ENCODE assay signal across 8 cellular contexts in the genomic region with DNA sequence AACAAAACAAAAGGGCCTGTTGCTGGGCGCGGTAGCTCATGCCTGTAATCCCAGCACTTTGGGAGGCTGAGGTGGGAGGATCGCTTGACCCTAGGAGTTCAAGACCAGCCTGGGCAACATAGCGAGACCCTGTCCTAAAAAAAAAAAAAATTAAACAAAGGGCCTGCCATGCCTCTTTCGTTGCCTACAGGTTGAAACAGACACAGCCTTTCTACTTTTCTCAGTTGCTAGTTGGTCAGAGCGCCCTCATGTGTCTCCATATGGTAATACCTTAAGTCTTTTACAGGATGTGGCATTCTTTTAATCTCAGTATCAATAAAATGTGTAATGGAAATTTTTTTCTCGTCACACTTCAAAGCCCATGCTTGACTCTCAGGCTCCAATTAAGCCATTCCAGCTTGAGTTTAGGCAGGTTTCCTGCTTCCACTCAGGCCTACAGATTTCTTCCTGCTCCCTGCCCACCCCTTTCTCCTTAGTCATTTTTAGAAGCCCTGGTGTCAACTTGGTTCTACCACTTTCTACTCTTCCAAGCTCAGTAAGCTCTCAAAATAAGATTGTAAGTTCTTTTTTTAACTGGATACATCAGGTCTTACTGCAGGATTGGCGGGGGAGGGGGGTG. TPM values are rescaled to one million over a fixed set of nuclear protein-coding genes. Genes with fewer than 3 reads are reported as not detected.
DNase-seq lines count a peak whose midpoint lies in the region; ATAC-seq, FAIRE-seq and TF ChIP-seq lines count a peak whose summit lies in the region.

No MANE protein-coding gene starts in this region.

- H3K27me3 ChIP-seq in CD8-positive, alpha-beta memory T cell (ENCODE audit: insufficient read depth, low read length, poor library complexity, severe bottlenecking), result no peaks in the 10 kb centered on the region
- H3K27me3 ChIP-seq in PC-3 (ENCODE audit: low read length) (no peaks in the 10 kb centered on the region), keratinocyte (ENCODE audit: control insufficient read depth, extremely low read depth, insufficient read depth, low read length) (no peaks in the 10 kb centered on the region)

- peaks cover 0 to 2% of the 10 kb centered on the region in 2 donors for H3K27me3 Mint-ChIP-seq in CD8-positive, alpha-beta memory T cell
- no peaks in the 10 kb centered on the region for H3K27me3 Mint-ChIP-seq in activated naive CD4-positive, alpha-beta T cell treated with anti-CD3 and anti-CD28 coated beads for 36 hours (ENCODE audit: low read depth)

- H2AFZ ChIP-seq in PC-3 (ENCODE audit: low read length), result no peak overlapping the region
- no peak overlapping the region for H2AFZ ChIP-seq in keratinocyte (ENCODE audit: control insufficient read depth, low read length)

- intact Hi-C loops in PC-3 (cut with micrococcal nuclease), result no loop called here
- intact Hi-C loops in activated naive CD4-positive, alpha-beta T cell treated with anti-CD3 and anti-CD28 coated beads for 36 hours (cut with micrococcal nuclease), result loop anchor here (1.0 kb wide), 4 partner anchors 55 to 284 kb away; partner anchors contain the start of gene NKRF

- dilution Hi-C loops in keratinocyte (cut with MboI; ENCODE audit: extremely low pct_ligation_motif_present, low sequenced_read_pairs), result loop anchor here (10.0 kb wide), 1 partner anchor 61 kb away; no protein-coding TSS in a partner anchor

- peak overlapping the region; percentile 84 to 99 (median 93) for H3K27ac Mint-ChIP-seq in CD8-positive, alpha-beta memory T cell
- H3K27ac Mint-ChIP-seq in activated naive CD4-positive, alpha-beta T cell treated with anti-CD3 and anti-CD28 coated beads for 36 hours, result peak overlapping the region; percentile 81

- no peaks in the 10 kb centered on the region for H3K9me3 ChIP-seq in CD8-positive, alpha-beta memory T cell (ENCODE audit: low read length)
- H3K9me3 ChIP-seq in PC-3 (ENCODE audit: low read length), result no peaks in the 10 kb centered on the region
- H3K9me3 ChIP-seq in keratinocyte (ENCODE audit: control insufficient read depth, low read depth, low read length), result no peaks in the 10 kb centered on the region

- H3F3A ChIP-seq in PC-3 (ENCODE audit: low read length, unreplicated experiment), result no peaks in the 10 kb centered on the region

- peak; percentile 8 to 79 (median 62) for DNase-seq in CD8-positive, alpha-beta memory T cell
- DNase-seq in HFF-Myc (ENCODE audit: extremely low read depth, low read depth) (no peak), PC-3 (peak; percentile 70), keratinocyte (ENCODE audit: low read depth, low spot score) (no peak), urothelium cell line (ENCODE audit: low spot score) (peak; percentile 9)
- DNase-seq in activated naive CD4-positive, alpha-beta T cell treated with anti-CD3 and anti-CD28 coated beads for 36 hours, result peak; percentile 70

- peaks cover 43% of the 10 kb centered on the region for H3K4me1 ChIP-seq in CD8-positive, alpha-beta memory T cell (ENCODE audit: insufficient read depth, low read length)
- H3K4me1 ChIP-seq in PC-3 (ENCODE audit: insufficient read depth, low read length), result peaks cover 6% of the 10 kb centered on the region
- no peaks in the 10 kb centered on the region for H3K4me1 ChIP-seq in keratinocyte (ENCODE audit: control insufficient read depth, extremely low read depth, insufficient read depth, low read length)

- BruUV-seq in PC-3 (replicated peaks; lab: Mats Ljungman, UMichigan), result no TSS peak

- peak overlapping the region; percentile 62 to 76 (median 70) for H3K4me3 Mint-ChIP-seq in CD8-positive, alpha-beta memory T cell
- no peak overlapping the region for H3K4me3 Mint-ChIP-seq in activated naive CD4-positive, alpha-beta T cell treated with anti-CD3 and anti-CD28 coated beads for 36 hours

- no peaks in the 10 kb centered on the region for H3K9me1 ChIP-seq in keratinocyte (ENCODE audit: control insufficient read depth, extremely low read depth, insufficient read depth, low read length)

- ATAC-seq in PC-3, result no peak
- ATAC-seq in GM21390 (IDR thresholded peaks at IDR 0.05; ENCODE audit: unreplicated experiment), result no peak
- no peak for ATAC-seq in GM18870 (IDR thresholded peaks at IDR 0.05; ENCODE audit: unreplicated experiment)

- TF ChIP-seq CTCF in HFF-Myc (IDR thresholded peaks at IDR 0.05; ENCODE audit: low read depth, low read length, missing control alignments), result peak; percentile 40
- TF ChIP-seq CTCF in PC-3 (conservative IDR thresholded peaks at IDR 0.05; ENCODE audit: low read depth, low read length), result peak; percentile 65
- TF ChIP-seq CTCF in keratinocyte (optimal IDR thresholded peaks at IDR 0.05 in 1 of 3, IDR thresholded peaks at IDR 0.05 in 1 of 3, conservative IDR thresholded peaks at IDR 0.05 in 1 of 3; ENCODE audit: extremely low read depth in 1 of 3, insufficient read depth in 2 of 3, low read length in 3 of 3), result peak; percentile 19 to 38 (median 32)

- no peaks in the 10 kb centered on the region for H3K79me2 ChIP-seq in PC-3 (ENCODE audit: low read length)
- H3K79me2 ChIP-seq in keratinocyte (ENCODE audit: control insufficient read depth, insufficient read depth, low read length), result no peaks in the 10 kb centered on the region

- no peak overlapping the region for H3K27ac ChIP-seq in CD8-positive, alpha-beta memory T cell (ENCODE audit: low read depth, low read length)
- no peak overlapping the region for H3K27ac ChIP-seq in PC-3 (ENCODE audit: low read length)
- H3K27ac ChIP-seq in keratinocyte (ENCODE audit: control insufficient read depth, insufficient read depth, low read length), result no peak overlapping the region

- no peaks in the 10 kb centered on the region for H3K9me3 Mint-ChIP-seq in CD8-positive, alpha-beta memory T cell
- H3K9me3 Mint-ChIP-seq in activated naive CD4-positive, alpha-beta T cell treated with anti-CD3 and anti-CD28 coated beads for 36 hours, result no peaks in the 10 kb centered on the region

- H3K4me2 ChIP-seq in PC-3 (ENCODE audit: low read length) (no peak overlapping the region), keratinocyte (ENCODE audit: control insufficient read depth, extremely low read depth, insufficient read depth, low read depth, low read length) (no peak overlapping the region)

- H3K9ac ChIP-seq in PC-3 (ENCODE audit: low read length) (no peak overlapping the region), keratinocyte (ENCODE audit: control insufficient read depth, extremely low read depth, insufficient read depth, low read length) (no peak overlapping the region)

- no peaks in the 10 kb centered on the region for H3K9me2 ChIP-seq in PC-3 (replicated peaks; ENCODE audit: low read length)

- CTCF ChIA-PET in CD8-positive, alpha-beta memory T cell (lab: Charles Lee), result interaction anchor here (0.7 to 2.3 kb wide), 12 partner anchors 9 to 239 kb away, joined by 3 to 6 read pairs (median 4); partner anchors contain the start of genes NKRF and RPL39
- CTCF ChIA-PET in PC-3 (lab: Charles Lee), result no interaction called here
- CTCF ChIA-PET in activated naive CD4-positive, alpha-beta T cell treated with anti-CD3 and anti-CD28 coated beads for 36 hours (lab: Charles Lee), result interaction anchor here (0.6 to 1.5 kb wide), 11 partner anchors 11 to 323 kb away, joined by 3 to 5 read pairs (median 4); no protein-coding TSS in a partner anchor

- H3K36me3 ChIP-seq in CD8-positive, alpha-beta memory T cell (ENCODE audit: insufficient read depth, low read length), result no peaks in the 10 kb centered on the region
- H3K36me3 ChIP-seq in PC-3 (ENCODE audit: low read depth, low read length) (no peaks in the 10 kb centered on the region), keratinocyte (ENCODE audit: control insufficient read depth in 2 of 2, extremely low read depth in 1 of 2, insufficient read depth in 2 of 2, low read length in 2 of 2) (no peaks in the 10 kb centered on the region)

- H3K4me1 Mint-ChIP-seq in CD8-positive, alpha-beta memory T cell, result peaks cover 39 to 50% (median 44%) of the 10 kb centered on the region in 3 donors
- peaks cover 41% of the 10 kb centered on the region for H3K4me1 Mint-ChIP-seq in activated naive CD4-positive, alpha-beta T cell treated with anti-CD3 and anti-CD28 coated beads for 36 hours (ENCODE audit: low read depth)

- H3K4me3 ChIP-seq in CD8-positive, alpha-beta memory T cell (ENCODE audit: low read length), result no peak overlapping the region
- H3K4me3 ChIP-seq in HFF-Myc (replicated peaks; ENCODE audit: low read depth, low read length), result no peak overlapping the region
- no peak overlapping the region for H3K4me3 ChIP-seq in PC-3 (ENCODE audit: low read length)
- H3K4me3 ChIP-seq in keratinocyte (ENCODE audit: control insufficient read depth in 2 of 3, extremely low read depth in 1 of 3, insufficient read depth in 2 of 3, low read depth in 1 of 3, low read length in 3 of 3), result no peak overlapping the region

- POLR2A ChIA-PET in CD8-positive, alpha-beta memory T cell (lab: Charles Lee), result interaction anchor here (0.6 to 1.5 kb wide), 2 partner anchors 38 to 65 kb away, joined by 3 to 4 read pairs; partner anchors contain the start of gene RPL39
- POLR2A ChIA-PET in PC-3 (lab: Charles Lee; ENCODE audit: unreplicated experiment), result no interaction called here

- H4K20me1 ChIP-seq in PC-3 (ENCODE audit: low read length), result no peaks in the 10 kb centered on the region
- no peaks in the 10 kb centered on the region for H4K20me1 ChIP-seq in keratinocyte (ENCODE audit: control insufficient read depth, extremely low read depth, insufficient read depth, low read length)

- peaks cover 0 to 2% (median 0%) of the 10 kb centered on the region in 3 donors for H3K36me3 Mint-ChIP-seq in CD8-positive, alpha-beta memory T cell
- H3K36me3 Mint-ChIP-seq in activated naive CD4-positive, alpha-beta T cell treated with anti-CD3 and anti-CD28 coated beads for 36 hours (ENCODE audit: low read depth), result no peaks in the 10 kb centered on the region

- FAIRE-seq in keratinocyte (lab: Jason Lieb, UNC) (no peak), urothelium cell line (lab: Jason Lieb, UNC) (no peak)

RNA-seq across cellular contexts. Expression of gene SOWAHD, which starts 4.6 kb away (rescaled TPM):
- total RNA-seq in CD8-positive, alpha-beta memory T cell, result under 1 TPM; 0.33 to 0.55 TPM
- polyA plus RNA-seq in CD8-positive, alpha-beta memory T cell, result 0.84 TPM
- 2.3 and 2.5 TPM in 2 replicates for total RNA-seq in PC-3 (2014; rRNA removed)
- under 1 TPM in 1 of 2 experiments, not detected in 1; 0.30 TPM for total RNA-seq in activated naive CD4-positive, alpha-beta T cell treated with anti-CD3 and anti-CD28 coated beads for 36 hours
- polyA plus RNA-seq in keratinocyte, result 0.05 TPM in 2 of 3 replicates, not detected in the other
- not detected for polyA plus RNA-seq in keratinocyte (2011; ENCODE audit: low read depth)
- polyA plus RNA-seq in keratinocyte (2011; cell fraction: cytosol; rRNA removed), result not detected in 2 replicates
- polyA plus RNA-seq in keratinocyte (2011; cell fraction: nucleus; rRNA removed), result 0.12 TPM in 1 of 2 replicates, not detected in the other
- 0.16 TPM in 1 of 2 replicates, not detected in the other for polyA plus RNA-seq in keratinocyte (2012; ENCODE audit: low replicate concordance)
- polyA minus RNA-seq in keratinocyte, result not detected in 3 replicates
- polyA minus RNA-seq in keratinocyte (2011; cell fraction: cytosol; rRNA and poly(A)+ RNA removed), result not detected
- polyA minus RNA-seq in keratinocyte (2011; cell fraction: nucleus; rRNA and poly(A)+ RNA removed), result not detected in 2 replicates

RNA-seq across cellular contexts. Expression of gene RPL39, which starts 37.7 kb away (rescaled TPM):
- 1,000 to 10,000 TPM; 2,337 to 2,451 TPM for total RNA-seq in CD8-positive, alpha-beta memory T cell
- polyA plus RNA-seq in CD8-positive, alpha-beta memory T cell, result 3,498 TPM
- total RNA-seq in PC-3 (2014; rRNA removed), result 869 and 1,578 TPM in 2 replicates
- total RNA-seq in activated naive CD4-positive, alpha-beta T cell treated with anti-CD3 and anti-CD28 coated beads for 36 hours, result 1,000 to 10,000 TPM; 3,049 to 3,109 TPM
- polyA plus RNA-seq in keratinocyte, result 2,139 to 2,988 TPM (median 2,842 TPM) in 3 replicates
- 1,163 TPM for polyA plus RNA-seq in keratinocyte (2011; ENCODE audit: low read depth)
- 2,854 and 6,071 TPM in 2 replicates for polyA plus RNA-seq in keratinocyte (2011; cell fraction: cytosol; rRNA removed)
- 645 and 916 TPM in 2 replicates for polyA plus RNA-seq in keratinocyte (2011; cell fraction: nucleus; rRNA removed)
- 4,181 and 6,227 TPM in 2 replicates for polyA plus RNA-seq in keratinocyte (2012; ENCODE audit: low replicate concordance)
- 29.4 to 836 TPM (median 704 TPM) in 3 replicates for polyA minus RNA-seq in keratinocyte
- 510 TPM for polyA minus RNA-seq in keratinocyte (2011; cell fraction: cytosol; rRNA and poly(A)+ RNA removed)
- 59.3 and 105 TPM in 2 replicates for polyA minus RNA-seq in keratinocyte (2011; cell fraction: nucleus; rRNA and poly(A)+ RNA removed)

Comparison
In these comparisons a context has a peak if more than half of its experiments do, and no peak if none do; other contexts are left out.
1. DNase-seq: peak in CD8-positive, alpha-beta memory T cell (5 of 5), PC-3 (single experiment), activated naive CD4-positive, alpha-beta T cell treated with anti-CD3 and anti-CD28 coated beads for 36 hours (single experiment) and urothelium cell line (single experiment); none in HFF-Myc (single experiment) and keratinocyte (single experiment).
2. Peak in every context shown above with its lines, with median percentiles within 50 percentile points of each other: CTCF ChIP-seq.